ENCODE assay signal across 25 cellular contexts in genomic region chr18:50849448-50849847, GRCh38. TPM values are rescaled to one million over a fixed set of nuclear protein-coding genes. Genes with fewer than 3 reads are reported as not detected.
"Had no signal": no experiment of that assay in that cellular context is flagged by ENCODE, and none has a peak within 500 bp of the region (broad histone marks: within the 10 kb centered on the region; RNA-seq: fewer than 3 reads in every experiment).

No MANE protein-coding gene starts in this region.

- DNase-seq: activated CD4-positive, alpha-beta T cell treated with anti-CD3 and anti-CD28 coated beads for 1 hour; activated effector memory CD4-positive, alpha-beta T cell treated with anti-CD3 and anti-CD28 coated beads, Interleukin-2, amount 50 U/mL, for 16 hours; activated T-cell treated with anti-CD3 and anti-CD28 coated beads, Interleukin-2, amount 50 U/mL, for 72 hours; amniotic stem cell; caudate nucleus; colonic mucosa; erythroblast; heart right ventricle; kidney glomerular epithelial cell; left ventricle myocardium superior; mucosa of descending colon; naive B cell; stimulated activated CD4-positive, alpha-beta T cell treated with anti-CD3 and anti-CD28 coated beads, Interleukin-15, amount 100 ng/mL, for 24 hours; stimulated activated CD4-positive, alpha-beta T cell treated with anti-CD3 and anti-CD28 coated beads, Interleukin-2, amount 100 ng/mL, for 48 hours; WERI-Rb-1 had no signal

- H3K4me1 ChIP-seq: colonic mucosa had no signal

- FAIRE-seq: endometrium had no signal

- H3K4me3 ChIP-seq: colonic mucosa, heart right ventricle, mucosa of descending colon, skin epidermis, tibial nerve had no signal

- H3K27me3 ChIP-seq: colonic mucosa, heart right ventricle, tibial nerve had no signal

- H3K27ac ChIP-seq: colonic mucosa, WERI-Rb-1 had no signal

- H3K27me3 Mint-ChIP-seq: progenitor cell of endocrine pancreas had no signal

- H3K9me3 Mint-ChIP-seq: activated naive CD4-positive, alpha-beta T cell treated with anti-CD3 and anti-CD28 coated beads, Interleukin-2, amount 50 U/mL, for 24 hours had no signal

- H3K9me3 ChIP-seq: colonic mucosa, heart right ventricle, mucosa of descending colon, tibial nerve had no signal

- ATAC-seq: activated T-cell treated with anti-CD3 and anti-CD28 coated beads, Interleukin-2, amount 50 U/mL, for 72 hours; heart right ventricle; left ventricle myocardium superior; mucosa of descending colon had no signal

- H3K4me3 Mint-ChIP-seq: activated naive CD4-positive, alpha-beta T cell treated with anti-CD3 and anti-CD28 coated beads, Interleukin-2, amount 50 U/mL, for 24 hours; activated T-cell treated with anti-CD3 and anti-CD28 coated beads, Interleukin-2, amount 50 U/mL, for 72 hours; memory B cell; naive B cell; neural crest cell; stimulated activated naive CD8-positive, alpha-beta T cell treated with anti-CD3 and anti-CD28 coated beads, Interleukin-15, Interleukin-2, amounts not matched to agents 100 ng/mL and 50 ng/mL, for 24 hours had no signal

- H3K27ac Mint-ChIP-seq: activated T-cell treated with anti-CD3 and anti-CD28 coated beads, Interleukin-2, amount 50 U/mL, for 72 hours; memory B cell; naive B cell; progenitor cell of endocrine pancreas; stimulated activated naive CD8-positive, alpha-beta T cell treated with anti-CD3 and anti-CD28 coated beads, Interleukin-15, Interleukin-2, amounts not matched to agents 100 ng/mL and 50 ng/mL, for 24 hours had no signal

- H3K36me3 ChIP-seq: colonic mucosa, heart right ventricle, tibial nerve, WERI-Rb-1 had no signal

- H3K4me1 Mint-ChIP-seq: activated naive CD4-positive, alpha-beta T cell treated with anti-CD3 and anti-CD28 coated beads, Interleukin-2, amount 50 U/mL, for 24 hours; memory B cell had no signal

RNA-seq across cellular contexts. Expression of gene MRO, which starts 29.6 kb away (rescaled TPM):
- total RNA-seq: activated CD8-positive, alpha-beta memory T cell treated with anti-CD3 and anti-CD28 coated beads for 36 hours; activated T-cell treated with anti-CD3 and anti-CD28 coated beads, Interleukin-2, amount 50 U/mL, for 72 hours; progenitor cell of endocrine pancreas; T-helper 2 cell treated with Interferon-gamma antibody and Interleukin-4, amounts not matched to agents 100 ng/mL and 5 ng/mL, for 36 hours had no signal
